In the genomic region with DNA sequence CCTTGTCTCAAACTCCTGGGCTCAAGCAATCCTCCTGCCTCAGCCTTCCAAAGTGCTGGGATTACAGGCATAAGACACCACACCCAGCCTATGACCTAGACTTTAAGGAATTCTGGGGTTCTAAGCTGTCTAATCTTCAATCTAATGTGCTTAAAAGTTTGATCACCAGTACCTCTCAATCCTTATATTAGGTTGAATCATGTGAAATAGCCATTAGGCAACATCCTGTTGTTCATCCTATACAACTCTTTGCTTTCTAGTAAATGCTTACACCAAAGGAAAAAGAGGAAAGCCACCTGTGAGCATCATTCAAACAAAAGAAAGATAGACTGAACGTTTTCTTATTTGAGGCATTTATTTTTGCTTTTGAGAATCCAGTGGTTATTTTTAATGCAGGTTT, we compare ENCODE assay signal across 13 cellular contexts. TPM values are rescaled to one million over a fixed set of nuclear protein-coding genes. Genes with fewer than 3 reads are reported as not detected.
"Had no signal": no experiment of that assay in that cellular context is flagged by ENCODE, and none has a peak within 500 bp of the region (broad histone marks: within the 10 kb centered on the region; RNA-seq: fewer than 3 reads in every experiment).

No MANE protein-coding gene starts in this region.

- FAIRE-seq: TTC549 had no signal

- DNase-seq: activated CD4-positive, alpha-beta memory T cell treated with anti-CD3 and anti-CD28 coated beads, Interleukin-2, amount 10 ng/mL, durations not matched to agents 7 days and 5 days; activated CD4-positive, alpha-beta T cell treated with anti-CD3 and anti-CD28 coated beads for 36 hours; activated CD8-positive, alpha-beta memory T cell treated with anti-CD3 and anti-CD28 coated beads, Interleukin-2, amount 10 ng/mL, durations not matched to agents 7 days and 5 days; amniotic stem cell; effector memory CD8-positive, alpha-beta T cell; heart left ventricle; kidney glomerular epithelial cell; left ventricle myocardium superior; uterus had no signal

- ATAC-seq: activated CD4-positive, alpha-beta T cell treated with anti-CD3 and anti-CD28 coated beads for 36 hours; activated CD8-positive, alpha-beta memory T cell treated with anti-CD3 and anti-CD28 coated beads, Interleukin-2, amount 10 ng/mL, durations not matched to agents 7 days and 5 days; effector memory CD8-positive, alpha-beta T cell; gastroesophageal sphincter; heart left ventricle; left ventricle myocardium superior; WTC11 had no signal

RNA-seq across cellular contexts. Expression of gene ATOH7, which starts 56.0 kb away (rescaled TPM):
- polyA plus RNA-seq: fibroblast of lung, heart left ventricle had no signal
